22 cellular contexts compared by ENCODE assay signal in genomic region chr20:7123457-7123856, GRCh38.
"Had no signal": no experiment of that assay in that cellular context is flagged by ENCODE, and none has a peak within 500 bp of the region (broad histone marks: within the 10 kb centered on the region; RNA-seq: fewer than 3 reads in every experiment).

No MANE protein-coding gene starts in this region.

- DNase-seq: activated naive CD4-positive, alpha-beta T cell; activated T-cell treated with anti-CD3 and anti-CD28 coated beads, Interleukin-2, amount 50 U/mL, for 1 hour; adrenal gland; kidney; left lung; mammary epithelial cell; midbrain; ovary; stimulated activated CD4-positive, alpha-beta T cell treated with anti-CD3 and anti-CD28 coated beads, Interleukin-12 subunit alpha, Interleukin-12 subunit beta, amount 100 ng/mL, for 4 hours; stimulated activated CD4-positive, alpha-beta T cell treated with anti-CD3 and anti-CD28 coated beads, Interleukin-4, amount 100 ng/mL, for 4 hours; stimulated activated naive CD8-positive, alpha-beta T cell treated with anti-CD3 and anti-CD28 coated beads, Interleukin-15, Interleukin-2, amounts not matched to agents 100 U/mL and 50 U/mL, for 24 hours; T1000; upper lobe of left lung had no signal

- H3K4me3 Mint-ChIP-seq: activated naive CD8-positive, alpha-beta T cell; natural killer cell treated with Interleukin-12 subunit alpha and Interleukin-12 subunit beta and Interleukin-15 and Interleukin-18, amount 100 ng/mL, for 72 hours; T-helper 1 cell treated with Interleukin-12 subunit alpha and Interleukin-12 subunit beta and Interleukin-4 antibody, amounts not matched to agents 30 μg/mL and 1 μg/mL, for 36 hours; WTC11 had no signal

- H3K27me3 Mint-ChIP-seq: activated naive CD8-positive, alpha-beta T cell; natural killer cell treated with Interleukin-12 subunit alpha and Interleukin-12 subunit beta and Interleukin-15 and Interleukin-18, amount 100 ng/mL, for 72 hours had no signal

- H3K4me1 ChIP-seq: adrenal gland, gastroesophageal sphincter, left lung, prostate gland, upper lobe of left lung had no signal

- H3K27ac ChIP-seq: adrenal gland, epithelial cell of prostate, gastroesophageal sphincter, left lung, neutrophil, ovary, prostate gland, upper lobe of left lung had no signal

- H3K9me3 Mint-ChIP-seq: activated T-helper 2 cell treated with anti-CD3 and anti-CD28 coated beads, Interferon-gamma antibody, Interleukin-2, Interleukin-4, amounts not matched to agents 10 μg/mL and 5 μg/mL and 100 μg/mL, durations not matched to agents 14 hours and 24 hours and 36 hours; T-helper 1 cell treated with Interleukin-12 subunit alpha and Interleukin-12 subunit beta and Interleukin-4 antibody, amounts not matched to agents 30 μg/mL and 1 μg/mL, for 36 hours; WTC11 had no signal

- H3K36me3 ChIP-seq: adrenal gland, gastroesophageal sphincter, left lung, neutrophil, ovary, prostate gland, upper lobe of left lung had no signal

- H3K27ac Mint-ChIP-seq: activated naive CD8-positive, alpha-beta T cell; activated T-helper 2 cell treated with anti-CD3 and anti-CD28 coated beads, Interferon-gamma antibody, Interleukin-2, Interleukin-4, amounts not matched to agents 10 μg/mL and 5 μg/mL and 100 μg/mL, durations not matched to agents 14 hours and 24 hours and 36 hours; natural killer cell treated with Interleukin-12 subunit alpha and Interleukin-12 subunit beta and Interleukin-15 and Interleukin-18, amount 100 ng/mL, for 72 hours; T-helper 1 cell treated with Interleukin-12 subunit alpha and Interleukin-12 subunit beta and Interleukin-4 antibody, amounts not matched to agents 30 μg/mL and 1 μg/mL, for 36 hours; WTC11 had no signal

- H3K27me3 ChIP-seq: adrenal gland, gastroesophageal sphincter, left lung, neutrophil, ovary, upper lobe of left lung had no signal

- H3K36me3 Mint-ChIP-seq: activated naive CD8-positive, alpha-beta T cell; WTC11 had no signal

- ATAC-seq: gastroesophageal sphincter; left lung; natural killer cell treated with Interleukin-12 subunit alpha and Interleukin-12 subunit beta and Interleukin-15 and Interleukin-18, amount 100 ng/mL, for 72 hours; stimulated activated naive CD8-positive, alpha-beta T cell treated with anti-CD3 and anti-CD28 coated beads, Interleukin-15, Interleukin-2, amounts not matched to agents 100 U/mL and 50 U/mL, for 24 hours; WTC11 had no signal

- H3K9me3 ChIP-seq: adrenal gland, gastroesophageal sphincter, left lung, neutrophil, ovary, prostate gland, upper lobe of left lung had no signal

- H3K4me3 ChIP-seq: adrenal gland, gastroesophageal sphincter, left lung, ovary, prostate gland, upper lobe of left lung had no signal
